Comparison of ENCODE assay signal across 21 cellular contexts in genomic region chr3:183701744-183702143, GRCh38. TPM values are rescaled to one million over a fixed set of nuclear protein-coding genes. Genes with fewer than 3 reads are reported as not detected.
A peak's percentile ranks its signal among the peaks of the same experiment; 100 is the strongest.
DNase-seq lines count a peak whose midpoint lies in the region; TF ChIP-seq lines count a peak whose summit lies in the region.
"Had no signal": no experiment of that assay in that cellular context is flagged by ENCODE, and none has a peak within 500 bp of the region (broad histone marks: within the 10 kb centered on the region; RNA-seq: fewer than 3 reads in every experiment).

No MANE protein-coding gene starts in this region.

- TF ChIP-seq CTCF in HEK293 (tag by site-specific recombination; IDR thresholded peaks at IDR 0.05) = no peak
- no peak for TF ChIP-seq CTCF in chondrocyte (IDR thresholded peaks at IDR 0.05)
- no peak for TF ChIP-seq CTCF in mesothelial cell of epicardium (IDR thresholded peaks at IDR 0.05; ENCODE audit: unreplicated experiment)
- TF ChIP-seq CTCF in prostate gland (IDR thresholded peaks at IDR 0.05) = no peak

- DNase-seq in chondrocyte (ENCODE audit: low spot score) (no peak), mesothelial cell of epicardium (ENCODE audit: low spot score in 2 of 2, unreplicated experiment in 2 of 2) (no peak), prostate gland (ENCODE audit: low spot score) (no peak), amygdala (lab: John Stamatoyannopoulos, UW) (no peak), RPMI8226 (no peak), EL (no peak)
- DNase-seq: activated CD8-positive, alpha-beta memory T cell treated with anti-CD3 and anti-CD28 coated beads for 24 hours; activated naive CD4-positive, alpha-beta T cell treated with anti-CD3 and anti-CD28 coated beads, Interleukin-2, amount 10 ng/mL, durations not matched to agents 7 days and 5 days; activated T-cell treated with anti-CD3 and anti-CD28 coated beads, Interleukin-2, amount 50 U/mL, for 4 hours; cerebellar nuclear complex; effector CD8-positive, alpha-beta T cell; esophagus squamous epithelium; GF-D8; left colon; NCI-H1694 treated with DMSO at 0.1 percent for 48 hours; retina; uterus had no signal

- no peak for TF ChIP-seq POLR2A in prostate gland (IDR thresholded peaks at IDR 0.05)

- no peaks in the 10 kb centered on the region for H3K27me3 ChIP-seq in BLaER1 treated with 17β-estradiol and CSF1 and Interleukin-3, amounts not matched to agents 10 nM and 100 nM
- no peaks in the 10 kb centered on the region for H3K27me3 ChIP-seq in prostate gland (replicated peaks; ENCODE audit: insufficient read depth)
- H3K27me3 ChIP-seq: ascending aorta, esophagus squamous epithelium, uterus had no signal

- peak overlapping the region in 5 of 10 experiments; percentile 94 to 98 (median 98); a peak in 9 of 20 replicates for H3K4me3 ChIP-seq in BLaER1 treated with 17β-estradiol and CSF1 and Interleukin-3, amounts not matched to agents 10 nM and 100 nM
- H3K4me3 ChIP-seq in HEK293 (ENCODE audit: low read depth, low read length) = no peak overlapping the region
- H3K4me3 ChIP-seq in prostate gland = no peak overlapping the region
- H3K4me3 ChIP-seq: ascending aorta, esophagus squamous epithelium, uterus had no signal

- no peaks in the 10 kb centered on the region for H3K9me3 ChIP-seq in BLaER1 treated with 17β-estradiol and CSF1 and Interleukin-3, amounts not matched to agents 10 nM and 100 nM (replicated peaks in 1 of 11)
- H3K9me3 ChIP-seq in HEK293 (ENCODE audit: control insufficient read depth, insufficient read depth, low read depth, low read length) (no peaks in the 10 kb centered on the region), prostate gland (no peaks in the 10 kb centered on the region)
- H3K9me3 ChIP-seq: ascending aorta, esophagus squamous epithelium, uterus had no signal

- peaks cover 4% of the 10 kb centered on the region for H3K36me3 Mint-ChIP-seq in chondrocyte (ENCODE audit: low read depth)
- H3K36me3 Mint-ChIP-seq in mesothelial cell of epicardium = peaks cover 11% of the 10 kb centered on the region

- intact Hi-C loops in prostate gland (cut with DNase I) = loop anchor here (5.0 kb wide), 1 partner anchor 61 kb away; no protein-coding TSS in a partner anchor

- POLR2A ChIA-PET in HEK293 (lab: Yijun Ruan, JAX) = no interaction called here

- H3K4me1 Mint-ChIP-seq in chondrocyte (ENCODE audit: low read depth) (peaks cover 63% of the 10 kb centered on the region), mesothelial cell of epicardium (peaks cover 54% of the 10 kb centered on the region)

- peak overlapping the region in 8 of 11 experiments; percentile 94 to 99 (median 99); a peak in 17 of 22 replicates for H3K27ac ChIP-seq in BLaER1 treated with 17β-estradiol and CSF1 and Interleukin-3, amounts not matched to agents 10 nM and 100 nM
- no peak overlapping the region for H3K27ac ChIP-seq in HEK293 (ENCODE audit: extremely low read depth, low read depth, low read length)
- H3K27ac ChIP-seq in prostate gland = no peak overlapping the region
- H3K27ac ChIP-seq: ascending aorta, esophagus squamous epithelium, RWPE1, uterus had no signal

- peaks cover 21 to 57% (median 40%) of the 10 kb centered on the region in 11 experiments for H3K36me3 ChIP-seq in BLaER1 treated with 17β-estradiol and CSF1 and Interleukin-3, amounts not matched to agents 10 nM and 100 nM
- H3K36me3 ChIP-seq in HEK293 (ENCODE audit: control insufficient read depth in 2 of 2, insufficient read depth in 1 of 2, low read length in 2 of 2) (no peaks in the 10 kb centered on the region; a peak in 1 of 3 replicates), prostate gland (no peaks in the 10 kb centered on the region)
- H3K36me3 ChIP-seq: esophagus squamous epithelium, uterus had no signal

- H3K4me3 Mint-ChIP-seq in chondrocyte (ENCODE audit: unreplicated experiment) = no peak overlapping the region
- H3K4me3 Mint-ChIP-seq in mesothelial cell of epicardium = peak overlapping the region; percentile 22
- H3K4me3 Mint-ChIP-seq: activated naive CD4-positive, alpha-beta T cell treated with anti-CD3 and anti-CD28 coated beads, Interleukin-2, amount 10 ng/mL, durations not matched to agents 7 days and 5 days; activated T-cell treated with anti-CD3 and anti-CD28 coated beads, Interleukin-2, amount 50 U/mL, for 4 hours had no signal

- peak overlapping the region; percentile 86 to 99 (median 93); a peak in 21 of 22 replicates for H3K4me2 ChIP-seq in BLaER1 treated with 17β-estradiol and CSF1 and Interleukin-3, amounts not matched to agents 10 nM and 100 nM

- H3K27ac Mint-ChIP-seq in chondrocyte (ENCODE audit: unreplicated experiment) (peak overlapping the region; percentile 70), mesothelial cell of epicardium (peak overlapping the region; percentile 72)
- H3K27ac Mint-ChIP-seq: activated naive CD4-positive, alpha-beta T cell treated with anti-CD3 and anti-CD28 coated beads, Interleukin-2, amount 10 ng/mL, durations not matched to agents 7 days and 5 days had no signal

- peak overlapping the region in 10 of 11 experiments; percentile 63 to 100 (median 98); a peak in 15 of 22 replicates for H3K9ac ChIP-seq in BLaER1 treated with 17β-estradiol and CSF1 and Interleukin-3, amounts not matched to agents 10 nM and 100 nM

- H3K9me3 Mint-ChIP-seq in chondrocyte (ENCODE audit: low read depth) (no peaks in the 10 kb centered on the region), mesothelial cell of epicardium (no peaks in the 10 kb centered on the region)
- H3K9me3 Mint-ChIP-seq: activated naive CD4-positive, alpha-beta T cell treated with anti-CD3 and anti-CD28 coated beads, Interleukin-2, amount 10 ng/mL, durations not matched to agents 7 days and 5 days; activated T-cell treated with anti-CD3 and anti-CD28 coated beads, Interleukin-2, amount 50 U/mL, for 4 hours had no signal

- CTCF ChIA-PET in HEK293 (lab: Yijun Ruan, JAX) = no interaction called here

- peaks cover 63 to 84% (median 78%) of the 10 kb centered on the region in 11 experiments for H4K20me1 ChIP-seq in BLaER1 treated with 17β-estradiol and CSF1 and Interleukin-3, amounts not matched to agents 10 nM and 100 nM

- 42% methylated on average over 5 of the region's 5 CpGs for WGBS in prostate gland

- H3K4me1 ChIP-seq in BLaER1 treated with 17β-estradiol and CSF1 and Interleukin-3, amounts not matched to agents 10 nM and 100 nM = peaks cover 48 to 65% (median 55%) of the 10 kb centered on the region in 10 experiments
- 0 out of 2 replicates have a peak, but pooled peaks cover 3% of the 10 kb centered on the region for H3K4me1 ChIP-seq in HEK293 (ENCODE audit: control insufficient read depth, insufficient read depth, low read length)
- H3K4me1 ChIP-seq in prostate gland (replicated peaks) = peaks cover 5% of the 10 kb centered on the region
- H3K4me1 ChIP-seq: uterus had no signal

- H3K27me3 Mint-ChIP-seq in chondrocyte (ENCODE audit: low read depth) (no peaks in the 10 kb centered on the region), mesothelial cell of epicardium (ENCODE audit: low read depth) (no peaks in the 10 kb centered on the region)
- H3K27me3 Mint-ChIP-seq: activated naive CD4-positive, alpha-beta T cell treated with anti-CD3 and anti-CD28 coated beads, Interleukin-2, amount 10 ng/mL, durations not matched to agents 7 days and 5 days had no signal

TF ChIP-seq in HEK293, 187 proteins besides CTCF, POLR2A, EP300 and RAD21:
- peak; percentile 43; the same call in 1 of the 2 replicates for TF ChIP-seq ZBTB17 (tag by site-specific recombination; IDR thresholded peaks at IDR 0.05)
- no peak for TF ChIP-seq ZSCAN30 (tag by site-specific recombination; IDR thresholded peaks at IDR 0.05)
- peak; percentile 66 for TF ChIP-seq ZNF600 (tag by site-specific recombination; IDR thresholded peaks at IDR 0.05)

RNA-seq across cellular contexts. Expression of gene YEATS2, which starts 4.1 kb away (rescaled TPM):
- total RNA-seq in chondrocyte = 36.3 to 40.9 TPM (median 38.2 TPM) in 3 replicates
- 65.5 to 72.7 TPM (median 66.0 TPM) in 3 replicates for total RNA-seq in mesothelial cell of epicardium
- 10 to 100 TPM; 24.1 to 24.8 TPM for total RNA-seq in prostate gland

Comparison
In these comparisons a context has a peak if more than half of its experiments do, and no peak if none do; other contexts are left out.
1. H3K27ac ChIP-seq: peak in BLaER1 treated with 17β-estradiol and CSF1 and Interleukin-3, amounts not matched to agents 10 nM and 100 nM (8 of 11); none in HEK293 (single experiment) and prostate gland (0 of 2).